ENCODE assay signal across 31 cellular contexts in the genomic region with DNA sequence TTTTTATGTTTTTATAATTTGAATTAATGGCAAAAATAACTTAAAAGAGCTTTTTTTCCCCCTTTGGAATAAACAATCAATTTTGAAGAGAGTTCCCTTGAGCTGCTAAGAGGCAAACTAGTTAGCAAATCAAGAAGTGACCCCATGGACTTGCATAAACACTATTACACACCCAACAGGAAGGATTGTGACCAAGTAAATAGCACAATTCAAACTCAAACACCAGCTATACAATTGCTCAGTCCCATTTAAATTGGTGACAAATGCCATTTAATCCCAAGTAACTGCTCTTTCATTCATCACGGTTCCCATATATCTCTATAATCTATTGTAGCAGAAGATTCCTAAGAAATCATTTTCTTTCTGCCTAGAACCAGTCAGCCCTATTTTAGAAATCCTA.
"Had no signal": no experiment of that assay in that cellular context is flagged by ENCODE, and none has a peak within 500 bp of the region (broad histone marks: within the 10 kb centered on the region; RNA-seq: fewer than 3 reads in every experiment).

No MANE protein-coding gene starts in this region.

- H3K27ac ChIP-seq: ovary, parathyroid adenoma, psoas muscle, right lobe of liver, stomach, thyroid gland, tibial nerve, vagina had no signal

- H3K9me3 Mint-ChIP-seq: nephron progenitor cell had no signal

- DNase-seq: naive thymus-derived CD4-positive, alpha-beta T cell; natural killer cell; nephron progenitor cell; occipital lobe; ovary; posterior cingulate gyrus; psoas muscle; right cardiac atrium; right lobe of liver; sigmoid colon; small intestine; spleen; stimulated activated CD4-positive, alpha-beta T cell treated with anti-CD3 and anti-CD28 coated beads, Interleukin-12 subunit alpha, Interleukin-12 subunit beta, amount 100 ng/mL, for 4 hours; stimulated activated CD4-positive, alpha-beta T cell treated with anti-CD3 and anti-CD28 coated beads, Interleukin-2, amount 100 ng/mL, for 24 hours; stimulated activated CD4-positive, alpha-beta T cell treated with anti-CD3 and anti-CD28 coated beads, Interleukin-2, amount 100 ng/mL, for 48 hours; stimulated activated CD4-positive, alpha-beta T cell treated with anti-CD3 and anti-CD28 coated beads, Interleukin-4, amount 100 ng/mL, for 24 hours; stimulated activated naive B cell treated with anti-CD40 and anti-IgM and Interleukin-4, amounts not matched to agents 10 μg/mL and 1 μg/mL and 100 μg/mL, for 72 hours; stimulated activated naive CD4-positive, alpha-beta T cell treated with Interleukin-2 at 50 U/mL for 16 hours; stomach; trophoblast cell had no signal

- H3K27me3 ChIP-seq: ovary, right lobe of liver, sigmoid colon, spleen, stomach, thyroid gland, tibial nerve, upper lobe of left lung, vagina had no signal

- H3K4me1 Mint-ChIP-seq: naive thymus-derived CD4-positive, alpha-beta T cell; natural killer cell; stimulated activated effector memory CD8-positive, alpha-beta T cell treated with anti-CD3 and anti-CD28 coated beads, Interleukin-12 subunit alpha, Interleukin-12 subunit beta, amount 100 ng/mL, for 72 hours; stimulated activated naive B cell treated with anti-CD40 and anti-IgM and Interleukin-4, amounts not matched to agents 10 μg/mL and 1 μg/mL and 100 μg/mL, for 72 hours had no signal

- H2AFZ ChIP-seq: parathyroid adenoma had no signal

- H3K36me3 Mint-ChIP-seq: naive thymus-derived CD4-positive, alpha-beta T cell; natural killer cell; stimulated activated effector memory CD8-positive, alpha-beta T cell treated with anti-CD3 and anti-CD28 coated beads, Interleukin-12 subunit alpha, Interleukin-12 subunit beta, amount 100 ng/mL, for 72 hours; stimulated activated naive B cell treated with anti-CD40 and anti-IgM and Interleukin-4, amounts not matched to agents 10 μg/mL and 1 μg/mL and 100 μg/mL, for 72 hours had no signal

- H3K79me2 ChIP-seq: parathyroid adenoma had no signal

- H3K4me3 ChIP-seq: ovary, psoas muscle, right lobe of liver, sigmoid colon, spleen, stomach, thyroid gland, tibial nerve, upper lobe of left lung, vagina had no signal

- H3K27me3 Mint-ChIP-seq: naive thymus-derived CD4-positive, alpha-beta T cell; progenitor cell of endocrine pancreas; stimulated activated naive B cell treated with anti-CD40 and anti-IgM and Interleukin-4, amounts not matched to agents 10 μg/mL and 1 μg/mL and 100 μg/mL, for 72 hours; stimulated activated naive CD8-positive, alpha-beta T cell treated with anti-CD3 and anti-CD28 coated beads, Interleukin-15, Interleukin-2, amounts not matched to agents 100 ng/mL and 50 ng/mL, for 24 hours had no signal

- H3K4me1 ChIP-seq: parathyroid adenoma, right lobe of liver, vagina had no signal

- H3K4me3 Mint-ChIP-seq: naive thymus-derived CD4-positive, alpha-beta T cell; natural killer cell; nephron progenitor cell; neural crest cell; stimulated activated effector memory CD8-positive, alpha-beta T cell treated with anti-CD3 and anti-CD28 coated beads, Interleukin-12 subunit alpha, Interleukin-12 subunit beta, amount 100 ng/mL, for 72 hours; stimulated activated naive B cell treated with anti-CD40 and anti-IgM and Interleukin-4, amounts not matched to agents 10 μg/mL and 1 μg/mL and 100 μg/mL, for 72 hours; stimulated activated naive CD8-positive, alpha-beta T cell treated with anti-CD3 and anti-CD28 coated beads, Interleukin-15, Interleukin-2, amounts not matched to agents 100 ng/mL and 50 ng/mL, for 24 hours had no signal

- H3K36me3 ChIP-seq: ovary, right lobe of liver, sigmoid colon, spleen, stomach, thoracic aorta, thyroid gland, tibial nerve, upper lobe of left lung, vagina had no signal

- H3K9me3 ChIP-seq: ovary, psoas muscle, right lobe of liver, sigmoid colon, spleen, stomach, thoracic aorta, thyroid gland, tibial nerve, upper lobe of left lung, vagina had no signal

- FAIRE-seq: small intestine, urothelium cell line had no signal

- H3K27ac Mint-ChIP-seq: naive thymus-derived CD4-positive, alpha-beta T cell; natural killer cell; nephron progenitor cell; progenitor cell of endocrine pancreas; stimulated activated effector memory CD8-positive, alpha-beta T cell treated with anti-CD3 and anti-CD28 coated beads, Interleukin-12 subunit alpha, Interleukin-12 subunit beta, amount 100 ng/mL, for 72 hours; stimulated activated naive B cell treated with anti-CD40 and anti-IgM and Interleukin-4, amounts not matched to agents 10 μg/mL and 1 μg/mL and 100 μg/mL, for 72 hours; stimulated activated naive CD8-positive, alpha-beta T cell treated with anti-CD3 and anti-CD28 coated beads, Interleukin-15, Interleukin-2, amounts not matched to agents 100 ng/mL and 50 ng/mL, for 24 hours had no signal

- ATAC-seq: naive thymus-derived CD4-positive, alpha-beta T cell; natural killer cell; psoas muscle; right cardiac atrium; right lobe of liver; stimulated activated effector memory CD8-positive, alpha-beta T cell treated with anti-CD3 and anti-CD28 coated beads, Interleukin-12 subunit alpha, Interleukin-12 subunit beta, amount 100 ng/mL, for 72 hours; stimulated activated naive B cell treated with anti-CD40 and anti-IgM and Interleukin-4, amounts not matched to agents 10 μg/mL and 1 μg/mL and 100 μg/mL, for 72 hours had no signal

- H3K9ac ChIP-seq: parathyroid adenoma had no signal
